Comparison of ENCODE assay signal across 21 cellular contexts in genomic region chr19:45146716-45147337, GRCh38. TPM values are rescaled to one million over a fixed set of nuclear protein-coding genes. Genes with fewer than 3 reads are reported as not detected.
DNase-seq lines count a peak whose midpoint lies in the region; ATAC-seq, FAIRE-seq and TF ChIP-seq lines count a peak whose summit lies in the region.
"Had no signal": no experiment of that assay in that cellular context is flagged by ENCODE, and none has a peak within 500 bp of the region (broad histone marks: within the 10 kb centered on the region; RNA-seq: fewer than 3 reads in every experiment).

No MANE protein-coding gene starts in this region.

- H3K4me2 ChIP-seq in HepG2 (ENCODE audit: low read depth, low read length): no peak overlapping the region
- H3K4me2 ChIP-seq: KMS-11 had no signal

- H3K4me3 Mint-ChIP-seq in mesothelial cell of epicardium: no peak overlapping the region
- H3K4me3 Mint-ChIP-seq: B cell had no signal

- DNase-seq in HepG2 (ENCODE audit: low spot score) (no peak), right lobe of liver (no peak), amniotic epithelial cell (ENCODE audit: low read depth) (peak; percentile 7), left kidney (ENCODE audit: low read depth, low spot score) (peak; percentile 81), mesothelial cell of epicardium (ENCODE audit: low spot score in 2 of 2, unreplicated experiment in 2 of 2) (no peak), suprapubic skin (ENCODE audit: low spot score in 2 of 2) (no peak), ACHN (no peak)
- DNase-seq: DMS79, NCI-H1105 treated with DMSO at 0.1 percent for 48 hours, NCI-H1694, NCI-H2081, NCI-H446, NCI-H526, OCI-M1, Right ventricle myocardium superior had no signal

- no peak for FAIRE-seq in HepG2 (lab: Jason Lieb, UNC)
- FAIRE-seq: H54 had no signal

- no peak for TF ChIP-seq RAD21 in HepG2 (CRISPR knock-in tag; IDR thresholded peaks at IDR 0.05)

- no peak overlapping the region for H3K27ac Mint-ChIP-seq in mesothelial cell of epicardium
- H3K27ac Mint-ChIP-seq: B cell had no signal

- H4K20me1 ChIP-seq in HepG2 (ENCODE audit: insufficient read depth, low read length): no peaks in the 10 kb centered on the region

- intact Hi-C loops in HepG2 (cut with micrococcal nuclease; ENCODE audit: unreplicated experiment): no loop called here
- intact Hi-C loops in right lobe of liver (cut with DNase I): no loop called here

- no peak overlapping the region for H2AFZ ChIP-seq in HepG2 (ENCODE audit: low read length)

- no peaks in the 10 kb centered on the region for H3K79me2 ChIP-seq in HepG2 (ENCODE audit: insufficient read depth, low read length)

- H3K36me3 Mint-ChIP-seq in mesothelial cell of epicardium: peaks cover 14% of the 10 kb centered on the region

- H3K9me3 ChIP-seq in HepG2 (ENCODE audit: low read length) (no peaks in the 10 kb centered on the region), right lobe of liver (no peaks in the 10 kb centered on the region), suprapubic skin (no peaks in the 10 kb centered on the region)

- CTCF ChIA-PET in HepG2 (lab: Yijun Ruan, JAX; ENCODE audit: low intra/inter-chr PET ratio, low total read pairs): no interaction called here

- H3K36me3 ChIP-seq in HepG2 (replicated peaks in 1 of 2; ENCODE audit: control insufficient read depth in 1 of 2, insufficient read depth in 2 of 2, low read length in 2 of 2): peaks cover 5 to 6% of the 10 kb centered on the region in 2 experiments; a peak in 3 of 5 replicates
- H3K36me3 ChIP-seq in right lobe of liver: peaks cover 0 to 12% (median 0%) of the 10 kb centered on the region in 4 donors
- H3K36me3 ChIP-seq in suprapubic skin: peaks cover 55% of the 10 kb centered on the region

- H3K4me1 ChIP-seq in HepG2 (ENCODE audit: insufficient read depth, low read length) (peaks cover 16% of the 10 kb centered on the region), right lobe of liver (no peaks in the 10 kb centered on the region), suprapubic skin (peaks cover 12% of the 10 kb centered on the region)

- WGBS in HepG2 (ENCODE audit: low lambda C conversion rate): 93% methylated on average over 13 of the region's 22 CpGs
- 97% methylated on average over 9 of the region's 22 CpGs for WGBS in right lobe of liver (ENCODE audit: insufficient coverage, low coverage, low lambda C conversion rate, missing lambda C conversion rate)
- 70% methylated on average over 20 of the region's 22 CpGs for WGBS in suprapubic skin

- H3K27ac ChIP-seq in HepG2 (ENCODE audit: extremely low read length, insufficient read depth, low read length) (no peak overlapping the region), right lobe of liver (no peak overlapping the region), suprapubic skin (no peak overlapping the region)
- H3K27ac ChIP-seq: HL-60, KMS-11 had no signal

- TF ChIP-seq EP300 in HepG2 (IDR thresholded peaks at IDR 0.05; ENCODE audit: low read depth in 2 of 2, low read length in 2 of 2) (no peak), HepG2 (CRISPR knock-in tag; IDR thresholded peaks at IDR 0.05; ENCODE audit: borderline replicate concordance) (no peak), suprapubic skin (IDR thresholded peaks at IDR 0.05) (no peak)

- H3K9me3 Mint-ChIP-seq in mesothelial cell of epicardium: no peaks in the 10 kb centered on the region

- H3K27me3 ChIP-seq in HepG2 (ENCODE audit: control insufficient read depth in 1 of 2, insufficient read depth in 2 of 2, low read length in 2 of 2) (no peaks in the 10 kb centered on the region), right lobe of liver (no peaks in the 10 kb centered on the region), suprapubic skin (peaks cover 5% of the 10 kb centered on the region)

- H3K4me3 ChIP-seq in HepG2 (replicated peaks in 1 of 3; ENCODE audit: insufficient read depth in 1 of 3, low read depth in 2 of 3, low read length in 3 of 3): no peak overlapping the region
- H3K4me3 ChIP-seq in right lobe of liver: no peak overlapping the region
- no peak overlapping the region for H3K4me3 ChIP-seq in suprapubic skin

- POLR2A ChIA-PET in HepG2 (lab: Yijun Ruan, JAX): no interaction called here

- no TSS peak for BruUV-seq in HepG2 (replicated peaks; lab: Mats Ljungman, UMichigan)

- no peaks in the 10 kb centered on the region for H3K4me1 Mint-ChIP-seq in mesothelial cell of epicardium

- H3K9ac ChIP-seq in HepG2 (ENCODE audit: insufficient read depth, low read depth, low read length): no peak overlapping the region
- H3K9ac ChIP-seq: KMS-11 had no signal

- in situ Hi-C loops in HepG2 (cut with HindIII; ENCODE audit: extremely low pct_ligation_motif_present, low pct_unique_long_range_greater_than_20kb) (no loop called here), ACHN (cut with HindIII; ENCODE audit: low pct_ligation_motif_present, low pct_unique_long_range_greater_than_20kb, low sequenced_read_pairs) (no loop called here)

- ATAC-seq in HepG2 (no peak), right lobe of liver (no peak), GM19023 (IDR thresholded peaks at IDR 0.05; ENCODE audit: unreplicated experiment) (no peak)

- peaks cover 8% of the 10 kb centered on the region for H3K27me3 Mint-ChIP-seq in mesothelial cell of epicardium (ENCODE audit: low read depth)

- no peak for TF ChIP-seq POLR2A in HepG2 (IDR thresholded peaks at IDR 0.05; ENCODE audit: insufficient read depth in 1 of 2, low read depth in 2 of 2, low read length in 2 of 2)
- no peak for TF ChIP-seq POLR2A in right lobe of liver (IDR thresholded peaks at IDR 0.05)
- TF ChIP-seq POLR2A in suprapubic skin (IDR thresholded peaks at IDR 0.05): no peak

- TF ChIP-seq CTCF in HepG2 (CRISPR knock-in tag; IDR thresholded peaks at IDR 0.05): no peak
- no peak for TF ChIP-seq CTCF in right lobe of liver (IDR thresholded peaks at IDR 0.05)
- no peak for TF ChIP-seq CTCF in mesothelial cell of epicardium (IDR thresholded peaks at IDR 0.05; ENCODE audit: unreplicated experiment)
- no peak for TF ChIP-seq CTCF in suprapubic skin (IDR thresholded peaks at IDR 0.05)

RNA-seq across cellular contexts. Expression of gene NKPD1, which starts 14.0 kb away (rescaled TPM):
- not detected in 2 replicates for total RNA-seq in HepG2 (2016; rRNA removed; fragmentation: Illumina TruSeq; extraction: Trizol)
- not detected in 2 replicates for total RNA-seq in HepG2 (2016; cell fraction: cytosol; rRNA removed; fragmentation: Illumina TruSeq; extraction: Trizol; ENCODE audit: low read depth)
- not detected in 2 replicates for total RNA-seq in HepG2 (2016; cell fraction: insoluble cytoplasmic fraction; rRNA removed; fragmentation: Illumina TruSeq; extraction: Trizol)
- not detected in 2 replicates for total RNA-seq in HepG2 (2016; cell fraction: membrane; rRNA removed; fragmentation: Illumina TruSeq; extraction: Trizol)
- not detected in 2 replicates for total RNA-seq in HepG2 (2016; cell fraction: nucleus; rRNA removed; fragmentation: Illumina TruSeq; extraction: Trizol)
- 0.03 and 0.10 TPM in 2 replicates for polyA plus RNA-seq in HepG2 (2011; rRNA removed)
- polyA plus RNA-seq in HepG2 (2011; cell fraction: cytosol; rRNA removed): 0.03 and 0.04 TPM in 2 replicates
- polyA plus RNA-seq in HepG2 (2011; cell fraction: nucleus; rRNA removed): 0.42 and 0.51 TPM in 2 replicates
- 0.04 TPM in 1 of 2 replicates, not detected in the other for polyA plus RNA-seq in HepG2 (2012)
- polyA plus RNA-seq in HepG2 (2016; cell fraction: cytosol; fragmentation: Illumina TruSeq; extraction: Trizol; ENCODE audit: low read depth): not detected in 2 replicates
- not detected in 2 replicates for polyA plus RNA-seq in HepG2 (2016; cell fraction: insoluble cytoplasmic fraction; fragmentation: Illumina TruSeq; extraction: Trizol; ENCODE audit: low read depth)
- not detected in 2 replicates for polyA plus RNA-seq in HepG2 (2016; cell fraction: membrane; fragmentation: Illumina TruSeq; extraction: Trizol; ENCODE audit: low read depth)
- 0.14 TPM in 1 of 2 replicates, not detected in the other for polyA plus RNA-seq in HepG2 (2016; cell fraction: nucleus; fragmentation: Illumina TruSeq; extraction: Trizol; ENCODE audit: insufficient read depth, low read depth)
- 0.12 and 0.14 TPM in 2 replicates for polyA minus RNA-seq in HepG2 (2011; rRNA and poly(A)+ RNA removed; ENCODE audit: low replicate concordance)
- polyA minus RNA-seq in HepG2 (2011; cell fraction: cytosol; rRNA and poly(A)+ RNA removed): not detected in 2 replicates
- 0.13 TPM in 1 of 2 replicates, not detected in the other for polyA minus RNA-seq in HepG2 (2011; cell fraction: nucleus; rRNA and poly(A)+ RNA removed)
- total RNA-seq in right lobe of liver: under 1 TPM in 1 of 6 experiments, not detected in 5; 0.06 TPM
- 0.54 to 1.1 TPM (median 0.71 TPM) in 3 replicates for total RNA-seq in mesothelial cell of epicardium
- 10 to 100 TPM; 22.4 to 60.4 (median 51.1) TPM for total RNA-seq in suprapubic skin
- total RNA-seq: A172, Right ventricle myocardium superior had no signal

RNA-seq across cellular contexts. Expression of gene TRAPPC6A, which starts 31.2 kb away (rescaled TPM):
- 6.2 and 6.5 TPM in 2 replicates for total RNA-seq in HepG2 (2016; rRNA removed; fragmentation: Illumina TruSeq; extraction: Trizol)
- total RNA-seq in HepG2 (2016; cell fraction: cytosol; rRNA removed; fragmentation: Illumina TruSeq; extraction: Trizol; ENCODE audit: low read depth): 5.2 and 6.6 TPM in 2 replicates
- 5.7 and 6.5 TPM in 2 replicates for total RNA-seq in HepG2 (2016; cell fraction: insoluble cytoplasmic fraction; rRNA removed; fragmentation: Illumina TruSeq; extraction: Trizol)
- total RNA-seq in HepG2 (2016; cell fraction: membrane; rRNA removed; fragmentation: Illumina TruSeq; extraction: Trizol): 5.0 and 5.6 TPM in 2 replicates
- 1.9 and 4.0 TPM in 2 replicates for total RNA-seq in HepG2 (2016; cell fraction: nucleus; rRNA removed; fragmentation: Illumina TruSeq; extraction: Trizol)
- polyA plus RNA-seq in HepG2 (2011; rRNA removed): 21.0 and 27.2 TPM in 2 replicates
- 38.4 and 42.6 TPM in 2 replicates for polyA plus RNA-seq in HepG2 (2011; cell fraction: cytosol; rRNA removed)
- 20.2 and 22.1 TPM in 2 replicates for polyA plus RNA-seq in HepG2 (2011; cell fraction: nucleus; rRNA removed)
- polyA plus RNA-seq in HepG2 (2012): 20.1 and 25.3 TPM in 2 replicates
- polyA plus RNA-seq in HepG2 (2016; cell fraction: cytosol; fragmentation: Illumina TruSeq; extraction: Trizol; ENCODE audit: low read depth): 7.8 and 8.7 TPM in 2 replicates
- 6.9 and 7.6 TPM in 2 replicates for polyA plus RNA-seq in HepG2 (2016; cell fraction: insoluble cytoplasmic fraction; fragmentation: Illumina TruSeq; extraction: Trizol; ENCODE audit: low read depth)
- polyA plus RNA-seq in HepG2 (2016; cell fraction: membrane; fragmentation: Illumina TruSeq; extraction: Trizol; ENCODE audit: low read depth): 5.5 and 5.7 TPM in 2 replicates
- 4.9 and 6.4 TPM in 2 replicates for polyA plus RNA-seq in HepG2 (2016; cell fraction: nucleus; fragmentation: Illumina TruSeq; extraction: Trizol; ENCODE audit: insufficient read depth, low read depth)
- 2.0 and 9.1 TPM in 2 replicates for polyA minus RNA-seq in HepG2 (2011; rRNA and poly(A)+ RNA removed; ENCODE audit: low replicate concordance)
- 4.9 and 5.5 TPM in 2 replicates for polyA minus RNA-seq in HepG2 (2011; cell fraction: cytosol; rRNA and poly(A)+ RNA removed)
- 3.6 and 5.5 TPM in 2 replicates for polyA minus RNA-seq in HepG2 (2011; cell fraction: nucleus; rRNA and poly(A)+ RNA removed)
- 10 to 100 TPM; 13.1 to 33.3 (median 23.7) TPM for total RNA-seq in right lobe of liver
- total RNA-seq in mesothelial cell of epicardium: 42.8 to 48.0 TPM (median 46.7 TPM) in 3 replicates
- total RNA-seq in suprapubic skin: 10 to 100 TPM; 55.9 to 82.3 (median 71.8) TPM

RNA-seq across cellular contexts. Expression of gene BLOC1S3, which starts 31.8 kb away (rescaled TPM):
- total RNA-seq in HepG2 (2016; rRNA removed; fragmentation: Illumina TruSeq; extraction: Trizol) (3.2 and 4.3 TPM in 2 replicates), right lobe of liver (10 to 100 TPM in 1 of 6 experiments, 1 to 10 TPM in 5; 4.7 to 17.0 (median 6.1) TPM), mesothelial cell of epicardium (8.0 to 10.3 TPM (median 8.9 TPM) in 3 replicates), suprapubic skin (10 to 100 TPM; 15.3 to 20.1 (median 15.9) TPM)
- total RNA-seq in HepG2 (2016; cell fraction: cytosol; rRNA removed; fragmentation: Illumina TruSeq; extraction: Trizol; ENCODE audit: low read depth): 1.4 TPM in 2 replicates
- total RNA-seq in HepG2 (2016; cell fraction: insoluble cytoplasmic fraction; rRNA removed; fragmentation: Illumina TruSeq; extraction: Trizol): 3.1 and 4.0 TPM in 2 replicates
- total RNA-seq in HepG2 (2016; cell fraction: membrane; rRNA removed; fragmentation: Illumina TruSeq; extraction: Trizol): 2.1 and 2.5 TPM in 2 replicates
- total RNA-seq in HepG2 (2016; cell fraction: nucleus; rRNA removed; fragmentation: Illumina TruSeq; extraction: Trizol): 3.4 and 3.8 TPM in 2 replicates
- polyA plus RNA-seq in HepG2 (2011; rRNA removed): 4.8 TPM in 2 replicates
- 3.4 TPM in 2 replicates for polyA plus RNA-seq in HepG2 (2011; cell fraction: cytosol; rRNA removed)
- 3.0 and 3.8 TPM in 2 replicates for polyA plus RNA-seq in HepG2 (2011; cell fraction: nucleus; rRNA removed)
- 3.5 and 3.6 TPM in 2 replicates for polyA plus RNA-seq in HepG2 (2012)
- 2.6 and 2.9 TPM in 2 replicates for polyA plus RNA-seq in HepG2 (2016; cell fraction: cytosol; fragmentation: Illumina TruSeq; extraction: Trizol; ENCODE audit: low read depth)
- polyA plus RNA-seq in HepG2 (2016; cell fraction: insoluble cytoplasmic fraction; fragmentation: Illumina TruSeq; extraction: Trizol; ENCODE audit: low read depth): 6.8 and 7.3 TPM in 2 replicates
- 4.1 and 5.0 TPM in 2 replicates for polyA plus RNA-seq in HepG2 (2016; cell fraction: membrane; fragmentation: Illumina TruSeq; extraction: Trizol; ENCODE audit: low read depth)
- polyA plus RNA-seq in HepG2 (2016; cell fraction: nucleus; fragmentation: Illumina TruSeq; extraction: Trizol; ENCODE audit: insufficient read depth, low read depth): 6.8 and 9.9 TPM in 2 replicates
- polyA minus RNA-seq in HepG2 (2011; rRNA and poly(A)+ RNA removed; ENCODE audit: low replicate concordance): 9.1 and 11.7 TPM in 2 replicates
- 4.1 and 6.6 TPM in 2 replicates for polyA minus RNA-seq in HepG2 (2011; cell fraction: cytosol; rRNA and poly(A)+ RNA removed)
- 2.5 and 2.6 TPM in 2 replicates for polyA minus RNA-seq in HepG2 (2011; cell fraction: nucleus; rRNA and poly(A)+ RNA removed)

RNA-seq across cellular contexts. Expression of gene PPP1R37, which starts 53.8 kb away (rescaled TPM):
- total RNA-seq in HepG2 (2016; rRNA removed; fragmentation: Illumina TruSeq; extraction: Trizol): 9.2 and 14.3 TPM in 2 replicates
- total RNA-seq in HepG2 (2016; cell fraction: cytosol; rRNA removed; fragmentation: Illumina TruSeq; extraction: Trizol; ENCODE audit: low read depth): 6.7 and 9.0 TPM in 2 replicates
- 7.3 and 15.4 TPM in 2 replicates for total RNA-seq in HepG2 (2016; cell fraction: insoluble cytoplasmic fraction; rRNA removed; fragmentation: Illumina TruSeq; extraction: Trizol)
- 14.2 and 14.9 TPM in 2 replicates for total RNA-seq in HepG2 (2016; cell fraction: membrane; rRNA removed; fragmentation: Illumina TruSeq; extraction: Trizol)
- 12.9 and 14.6 TPM in 2 replicates for total RNA-seq in HepG2 (2016; cell fraction: nucleus; rRNA removed; fragmentation: Illumina TruSeq; extraction: Trizol)
- 9.0 and 13.9 TPM in 2 replicates for polyA plus RNA-seq in HepG2 (2011; rRNA removed)
- polyA plus RNA-seq in HepG2 (2011; cell fraction: cytosol; rRNA removed): 7.3 and 11.2 TPM in 2 replicates
- polyA plus RNA-seq in HepG2 (2011; cell fraction: nucleus; rRNA removed): 51.9 and 57.4 TPM in 2 replicates
- 9.6 and 15.6 TPM in 2 replicates for polyA plus RNA-seq in HepG2 (2012)
- 3.7 and 4.8 TPM in 2 replicates for polyA plus RNA-seq in HepG2 (2016; cell fraction: cytosol; fragmentation: Illumina TruSeq; extraction: Trizol; ENCODE audit: low read depth)
- 8.4 and 10.5 TPM in 2 replicates for polyA plus RNA-seq in HepG2 (2016; cell fraction: insoluble cytoplasmic fraction; fragmentation: Illumina TruSeq; extraction: Trizol; ENCODE audit: low read depth)
- 7.2 and 9.9 TPM in 2 replicates for polyA plus RNA-seq in HepG2 (2016; cell fraction: membrane; fragmentation: Illumina TruSeq; extraction: Trizol; ENCODE audit: low read depth)
- 30.3 and 31.0 TPM in 2 replicates for polyA plus RNA-seq in HepG2 (2016; cell fraction: nucleus; fragmentation: Illumina TruSeq; extraction: Trizol; ENCODE audit: insufficient read depth, low read depth)
- 11.1 and 11.5 TPM in 2 replicates for polyA minus RNA-seq in HepG2 (2011; rRNA and poly(A)+ RNA removed; ENCODE audit: low replicate concordance)
- polyA minus RNA-seq in HepG2 (2011; cell fraction: cytosol; rRNA and poly(A)+ RNA removed): 4.2 and 5.6 TPM in 2 replicates
- polyA minus RNA-seq in HepG2 (2011; cell fraction: nucleus; rRNA and poly(A)+ RNA removed): 11.2 and 12.4 TPM in 2 replicates
- total RNA-seq in right lobe of liver: 10 to 100 TPM; 10.1 to 14.3 (median 11.0) TPM
- total RNA-seq in mesothelial cell of epicardium: 36.2 to 40.7 TPM (median 38.9 TPM) in 3 replicates
- total RNA-seq in suprapubic skin: 10 to 100 TPM; 24.6 to 43.1 (median 33.5) TPM

Comparison
In these comparisons a context has a peak if more than half of its experiments do, and no peak if none do; other contexts are left out.
1. DNase-seq: peak in amniotic epithelial cell (single experiment) and left kidney (single experiment); none in HepG2 (single experiment), right lobe of liver (0 of 3), mesothelial cell of epicardium (0 of 2), suprapubic skin (0 of 2) and ACHN (single experiment).
2. RNA of gene NKPD1, which starts 14.0 kb away (total RNA-seq): 22.4 to 60.4 TPM in suprapubic skin; 0.54 to 1.1 TPM in mesothelial cell of epicardium, not detected in HepG2 and 0.06 TPM in right lobe of liver; every median in the first group is over 10 times any median in the second.